ENCODE assay signal across 8 cellular contexts in genomic region chr18:35972197-35973000, GRCh38.
DNase-seq lines count a peak whose midpoint lies in the region; ATAC-seq and TF ChIP-seq lines count a peak whose summit lies in the region.

Gene RMP24, plus strand, starts transcription at chr18:35972679.

- CTCF ChIA-PET in GM10248 (lab: Yijun Ruan, JAX), result interaction anchor here (1.0 to 1.7 kb wide), 5 partner anchors 22 to 617 kb away, joined by 3 to 6 read pairs (median 3); no protein-coding TSS in a partner anchor
- CTCF ChIA-PET in SK-N-SH (lab: Yijun Ruan, JAX), result interaction anchor here (2.0 to 3.1 kb wide), 3 partner anchors 22 to 312 kb away, joined by 8 to 14 read pairs (median 12); no protein-coding TSS in a partner anchor

- H3K9me2 ChIP-seq in SK-N-SH, result no peaks in the 10 kb centered on the region

- 1% methylated on average over 24 of the region's 73 CpGs for WGBS in SK-N-SH (ENCODE audit: low lambda C conversion rate)
- under 1% methylated on average over 73 of the region's 73 CpGs for WGBS in thymus

- H4K20me1 ChIP-seq in SK-N-SH (ENCODE audit: insufficient read depth), result no peaks in the 10 kb centered on the region

- H3K27me3 ChIP-seq in SK-N-SH (ENCODE audit: insufficient read depth) (no peaks in the 10 kb centered on the region), thymus (ENCODE audit: control insufficient read depth, insufficient read depth) (no peaks in the 10 kb centered on the region)

- H3K36me3 ChIP-seq in SK-N-SH (replicated peaks in 1 of 2; ENCODE audit: control insufficient read depth in 1 of 2, insufficient read depth in 2 of 2, low read length in 1 of 2), result peaks cover 27 to 33% of the 10 kb centered on the region in 2 experiments
- peaks cover 1% of the 10 kb centered on the region for H3K36me3 ChIP-seq in thymus (ENCODE audit: control insufficient read depth, insufficient read depth)

- peak within 1 kb of the TSS; percentile 89 for H3K4me2 ChIP-seq in SK-N-SH

- TF ChIP-seq EP300 in SK-N-SH (IDR thresholded peaks at IDR 0.05; ENCODE audit: borderline replicate concordance in 1 of 2, low read depth in 1 of 2, low read length in 1 of 2), result no peak

- H3K4me1 Mint-ChIP-seq in activated naive CD8-positive, alpha-beta T cell (ENCODE audit: low read depth), result peaks cover 68% of the 10 kb centered on the region
- H3K4me1 Mint-ChIP-seq in osteocyte (ENCODE audit: unreplicated experiment), result peaks cover 25% of the 10 kb centered on the region

- H3K4me3 ChIP-seq in SK-N-SH (ENCODE audit: low read depth in 2 of 2, low read length in 1 of 2) (peak within 1 kb of the TSS; percentile 94 to 98), thymus (ENCODE audit: low read length) (peak within 1 kb of the TSS; percentile 91)

- H3K27me3 Mint-ChIP-seq in activated naive CD8-positive, alpha-beta T cell, result no peaks in the 10 kb centered on the region
- peaks cover 8% of the 10 kb centered on the region for H3K27me3 Mint-ChIP-seq in osteocyte (ENCODE audit: unreplicated experiment)

- H3F3A ChIP-seq in SK-N-SH (replicated peaks; ENCODE audit: insufficient read depth), result no peaks in the 10 kb centered on the region

- TF ChIP-seq CTCF in GM10248 (IDR thresholded peaks at IDR 0.05; ENCODE audit: control extremely low read depth, extremely low read depth, low read depth, missing control alignments), result no peak
- TF ChIP-seq CTCF in SK-N-SH (IDR thresholded peaks at IDR 0.05), result no peak
- TF ChIP-seq CTCF in osteocyte (IDR thresholded peaks at IDR 0.05), result no peak

- intact Hi-C loops in head of caudate nucleus (cut with DNase I), result loop anchor here (5.0 to 10.0 kb wide), 2 partner anchors 95 to 152 kb away; partner anchors contain the start of genes ELP2, RPRD1A and SLC39A6

- H3K9ac ChIP-seq in SK-N-SH, result peak within 1 kb of the TSS; percentile 91

- no peak for TF ChIP-seq RAD21 in SK-N-SH (IDR thresholded peaks at IDR 0.05; ENCODE audit: low read length)

- peak; percentile 94 for ATAC-seq in HG02610 (IDR thresholded peaks at IDR 0.05; ENCODE audit: unreplicated experiment)

- DNase-seq in GM10248 (ENCODE audit: extremely low spot score) (peak; percentile 95), NCI-H1092 (lab: John Stamatoyannopoulos, UW) (peak; percentile 97), SK-N-SH (peak; percentile 97), head of caudate nucleus (peak; percentile 85 to 98 (median 94)), osteocyte (ENCODE audit: extremely low spot score, unreplicated experiment) (peak; percentile 96)

- H3K4me3 Mint-ChIP-seq in activated naive CD8-positive, alpha-beta T cell, result peak within 1 kb of the TSS; percentile 98
- peak within 1 kb of the TSS; percentile 98 for H3K4me3 Mint-ChIP-seq in osteocyte (ENCODE audit: unreplicated experiment)

- H3K9me3 ChIP-seq in SK-N-SH, result no peaks in the 10 kb centered on the region
- H3K9me3 ChIP-seq in thymus (ENCODE audit: control insufficient read depth), result no peaks in the 10 kb centered on the region

- H2AFZ ChIP-seq in SK-N-SH (ENCODE audit: low read depth), result peak within 1 kb of the TSS; percentile 87

- peaks cover 35% of the 10 kb centered on the region for H3K79me2 ChIP-seq in SK-N-SH (ENCODE audit: insufficient read depth)

- peaks cover 9% of the 10 kb centered on the region for H3K36me3 Mint-ChIP-seq in activated naive CD8-positive, alpha-beta T cell
- peaks cover 17% of the 10 kb centered on the region for H3K36me3 Mint-ChIP-seq in osteocyte (ENCODE audit: unreplicated experiment)

- H3K4me1 ChIP-seq in SK-N-SH (ENCODE audit: control insufficient read depth in 1 of 2, insufficient read depth in 2 of 2, low read depth in 1 of 2, low read length in 1 of 2) (peaks cover 4 to 7% of the 10 kb centered on the region in 2 experiments; a peak in 3 of 4 replicates), thymus (ENCODE audit: control insufficient read depth, insufficient read depth, low read length) (peaks cover 24% of the 10 kb centered on the region)

- H3K27ac Mint-ChIP-seq in activated naive CD8-positive, alpha-beta T cell, result peak within 1 kb of the TSS; percentile 95
- H3K27ac Mint-ChIP-seq in osteocyte (ENCODE audit: unreplicated experiment), result peak within 1 kb of the TSS; percentile 94

- peak within 1 kb of the TSS; percentile 81 to 95 for H3K27ac ChIP-seq in SK-N-SH (ENCODE audit: low read depth in 2 of 2, low read length in 1 of 2)
- peak within 1 kb of the TSS; percentile 95 for H3K27ac ChIP-seq in thymus (ENCODE audit: low read depth)

- no peaks in the 10 kb centered on the region for H3K9me3 Mint-ChIP-seq in activated naive CD8-positive, alpha-beta T cell (ENCODE audit: low read depth)
- H3K9me3 Mint-ChIP-seq in osteocyte (ENCODE audit: unreplicated experiment), result no peaks in the 10 kb centered on the region

- POLR2A ChIA-PET in GM10248 (lab: Yijun Ruan, JAX), result interaction anchor here (0.5 to 0.6 kb wide), 2 partner anchors 84 to 136 kb away, joined by 3 to 4 read pairs; no protein-coding TSS in a partner anchor
- POLR2A ChIA-PET in SK-N-SH (lab: Yijun Ruan, JAX), result interaction anchor here (0.8 kb wide), 1 partner anchor 157 kb away, joined by 3 read pairs; the partner anchor contains the start of genes ELP2 and SLC39A6

TF ChIP-seq in SK-N-SH, 30 proteins besides CTCF, POLR2A, EP300 and RAD21 (continues in another document):
- peak; percentile 76 for TF ChIP-seq MXI1 (IDR thresholded peaks at IDR 0.05; ENCODE audit: low read depth, low read length)
- TF ChIP-seq, protein P1, sequence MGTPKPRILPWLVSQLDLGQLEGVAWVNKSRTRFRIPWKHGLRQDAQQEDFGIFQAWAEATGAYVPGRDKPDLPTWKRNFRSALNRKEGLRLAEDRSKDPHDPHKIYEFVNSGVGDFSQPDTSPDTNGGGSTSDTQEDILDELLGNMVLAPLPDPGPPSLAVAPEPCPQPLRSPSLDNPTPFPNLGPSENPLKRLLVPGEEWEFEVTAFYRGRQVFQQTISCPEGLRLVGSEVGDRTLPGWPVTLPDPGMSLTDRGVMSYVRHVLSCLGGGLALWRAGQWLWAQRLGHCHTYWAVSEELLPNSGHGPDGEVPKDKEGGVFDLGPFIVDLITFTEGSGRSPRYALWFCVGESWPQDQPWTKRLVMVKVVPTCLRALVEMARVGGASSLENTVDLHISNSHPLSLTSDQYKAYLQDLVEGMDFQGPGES (IDR thresholded peaks at IDR 0.05; ENCODE audit: low read depth, low read length), result no peak
- TF ChIP-seq USF2 (IDR thresholded peaks at IDR 0.05; ENCODE audit: borderline replicate concordance, low read depth, low read length), result no peak
- no peak for TF ChIP-seq FOXM1 (IDR thresholded peaks at IDR 0.05; ENCODE audit: low read depth)
- TF ChIP-seq JUND (IDR thresholded peaks at IDR 0.05), result no peak
- TF ChIP-seq FOSL2 (IDR thresholded peaks at IDR 0.05; ENCODE audit: borderline replicate concordance, low read depth), result no peak
- TF ChIP-seq YY1 (IDR thresholded peaks at IDR 0.05; ENCODE audit: low read depth), result no peak
- TF ChIP-seq NFIC (IDR thresholded peaks at IDR 0.05; ENCODE audit: borderline replicate concordance), result peak; percentile 50
- no peak for TF ChIP-seq TEAD4 (IDR thresholded peaks at IDR 0.05; ENCODE audit: borderline replicate concordance, insufficient read depth)
- TF ChIP-seq RXRA (IDR thresholded peaks at IDR 0.05; ENCODE audit: borderline replicate concordance, low read depth), result no peak
- TF ChIP-seq RCOR1 (IDR thresholded peaks at IDR 0.05; ENCODE audit: low read length), result 0 out of 2 replicates have a peak, but pooled peaks have one; percentile 44
- peak; percentile 6; the same call in 1 of the 2 replicates for TF ChIP-seq FOXJ3 (CRISPR knock-in tag; IDR thresholded peaks at IDR 0.05)
- TF ChIP-seq EZH2phosphoT487 (IDR thresholded peaks at IDR 0.05; ENCODE audit: borderline replicate concordance, low read depth), result no peak
- TF ChIP-seq SMC3 (IDR thresholded peaks at IDR 0.05; ENCODE audit: low read depth, low read length), result no peak
- peak; percentile 39; the same call in 1 of the 2 replicates for TF ChIP-seq RFX5 (IDR thresholded peaks at IDR 0.05; ENCODE audit: low read length)
- TF ChIP-seq USF1 (IDR thresholded peaks at IDR 0.05; ENCODE audit: borderline replicate concordance, low read depth), result no peak; the same call in none of the 2 replicates
- TF ChIP-seq CHD2 (IDR thresholded peaks at IDR 0.05; ENCODE audit: low read length, partially characterized antibody), result peak; percentile 73
- TF ChIP-seq, protein P2, sequence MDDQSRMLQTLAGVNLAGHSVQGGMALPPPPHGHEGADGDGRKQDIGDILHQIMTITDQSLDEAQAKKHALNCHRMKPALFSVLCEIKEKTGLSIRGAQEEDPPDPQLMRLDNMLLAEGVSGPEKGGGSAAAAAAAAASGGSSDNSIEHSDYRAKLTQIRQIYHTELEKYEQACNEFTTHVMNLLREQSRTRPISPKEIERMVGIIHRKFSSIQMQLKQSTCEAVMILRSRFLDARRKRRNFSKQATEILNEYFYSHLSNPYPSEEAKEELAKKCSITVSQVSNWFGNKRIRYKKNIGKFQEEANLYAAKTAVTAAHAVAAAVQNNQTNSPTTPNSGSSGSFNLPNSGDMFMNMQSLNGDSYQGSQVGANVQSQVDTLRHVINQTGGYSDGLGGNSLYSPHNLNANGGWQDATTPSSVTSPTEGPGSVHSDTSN (IDR thresholded peaks at IDR 0.05), result no peak
- peak; percentile 4; the same call in 1 of the 2 replicates for TF ChIP-seq GATA2 (CRISPR knock-in tag; IDR thresholded peaks at IDR 0.05)
- peak; percentile 89 for TF ChIP-seq TAF1 (IDR thresholded peaks at IDR 0.05; ENCODE audit: borderline replicate concordance, low read depth, low read length)
- TF ChIP-seq, protein P3, sequence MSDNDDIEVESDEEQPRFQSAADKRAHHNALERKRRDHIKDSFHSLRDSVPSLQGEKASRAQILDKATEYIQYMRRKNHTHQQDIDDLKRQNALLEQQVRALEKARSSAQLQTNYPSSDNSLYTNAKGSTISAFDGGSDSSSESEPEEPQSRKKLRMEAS (IDR thresholded peaks at IDR 0.05; ENCODE audit: low read depth), result peak; percentile 82
- no peak for TF ChIP-seq MEF2A (IDR thresholded peaks at IDR 0.05; ENCODE audit: borderline replicate concordance, low read depth)

Comparison
In these comparisons a context has a peak if more than half of its experiments do, and no peak if none do; other contexts are left out.
1. Peak in every context shown above with its lines: DNase-seq, ATAC-seq, H3K4me3 ChIP-seq and H3K27ac ChIP-seq.